In the genomic region with DNA sequence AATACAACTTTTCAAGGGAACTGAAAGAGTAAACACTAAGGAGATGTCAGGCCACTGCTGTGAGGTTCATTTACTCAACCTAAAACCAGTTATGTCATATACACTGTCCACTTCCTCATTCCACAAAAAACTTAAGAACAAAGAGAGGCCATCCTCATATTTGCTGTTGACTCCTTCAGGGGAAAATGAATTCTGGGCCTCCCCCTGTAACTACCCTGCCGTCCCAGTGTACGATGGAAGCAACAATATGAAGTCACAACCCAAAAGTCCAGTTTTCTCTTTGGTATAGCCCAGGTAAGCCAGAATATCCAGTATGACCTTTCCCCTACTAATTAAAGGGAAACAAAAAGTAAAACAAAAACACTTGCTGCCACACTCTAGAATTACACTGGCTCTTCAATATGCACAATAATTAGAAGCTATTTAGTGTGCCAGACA, we compare ENCODE assay signal across 8 cellular contexts. TPM values are rescaled to one million over a fixed set of nuclear protein-coding genes. Genes with fewer than 3 reads are reported as not detected.
DNase-seq lines count a peak whose midpoint lies in the region; ATAC-seq, FAIRE-seq and TF ChIP-seq lines count a peak whose summit lies in the region.

No MANE protein-coding gene starts in this region.

- H3K9me3 Mint-ChIP-seq in activated T-cell treated with anti-CD3 and anti-CD28 coated beads, Interleukin-2, amount 50 U/mL, for 4 hours: no peaks in the 10 kb centered on the region
- no peaks in the 10 kb centered on the region for H3K9me3 Mint-ChIP-seq in T-helper 2 cell treated with Interferon-gamma antibody and Interleukin-4, amounts not matched to agents 5 μg/mL and 100 μg/mL, for 36 hours
- no peaks in the 10 kb centered on the region for H3K9me3 Mint-ChIP-seq in CD4-positive, alpha-beta T cell

- H3K4me1 Mint-ChIP-seq in activated T-cell treated with anti-CD3 and anti-CD28 coated beads, Interleukin-2, amount 50 U/mL, for 4 hours (ENCODE audit: low read depth): peaks cover 13% of the 10 kb centered on the region
- H3K4me1 Mint-ChIP-seq in T-helper 2 cell treated with Interferon-gamma antibody and Interleukin-4, amounts not matched to agents 5 μg/mL and 100 μg/mL, for 36 hours (ENCODE audit: low read depth): peaks cover 26% of the 10 kb centered on the region
- H3K4me1 Mint-ChIP-seq in CD4-positive, alpha-beta T cell (ENCODE audit: low read depth): peaks cover 9% of the 10 kb centered on the region

- no peak for TF ChIP-seq CTCF in CD4-positive, alpha-beta T cell (IDR thresholded peaks at IDR 0.05)

- CTCF ChIA-PET in CD4-positive, alpha-beta T cell (lab: Charles Lee): interaction anchor here (1.5 kb wide), 1 partner anchor 26 kb away, joined by 3 read pairs; no protein-coding TSS in a partner anchor

- H3K4me3 Mint-ChIP-seq in activated T-cell treated with anti-CD3 and anti-CD28 coated beads, Interleukin-2, amount 50 U/mL, for 4 hours: peak overlapping the region; percentile 5
- peak overlapping the region; percentile 8 for H3K4me3 Mint-ChIP-seq in T-helper 2 cell treated with Interferon-gamma antibody and Interleukin-4, amounts not matched to agents 5 μg/mL and 100 μg/mL, for 36 hours
- no peak overlapping the region for H3K4me3 Mint-ChIP-seq in CD4-positive, alpha-beta T cell

- peak; percentile 36 for FAIRE-seq in islet of Langerhans (lab: Jason Lieb, UNC)

- H3K27ac ChIP-seq in CD4-positive, alpha-beta T cell (ENCODE audit: low read depth, low read length): no peak overlapping the region

- peak overlapping the region; percentile 23 for H3K27ac Mint-ChIP-seq in T-helper 2 cell treated with Interferon-gamma antibody and Interleukin-4, amounts not matched to agents 5 μg/mL and 100 μg/mL, for 36 hours
- H3K27ac Mint-ChIP-seq in CD4-positive, alpha-beta T cell: no peak overlapping the region

- no peaks in the 10 kb centered on the region for H3K9me3 ChIP-seq in CD4-positive, alpha-beta T cell (ENCODE audit: control insufficient read depth, low read length)

- DNase-seq in activated T-cell treated with anti-CD3 and anti-CD28 coated beads, Interleukin-2, amount 50 U/mL, for 4 hours: no peak
- DNase-seq in activated T-cell treated with anti-CD3 and anti-CD28 coated beads, Interleukin-2, amount 50 U/mL, for 1 hour: no peak
- no peak for DNase-seq in T-helper 2 cell treated with Interferon-gamma antibody and Interleukin-4, amounts not matched to agents 5 μg/mL and 100 μg/mL, for 36 hours (ENCODE audit: low spot score)
- no peak for DNase-seq in CD4-positive, alpha-beta T cell
- DNase-seq in anterior cingulate cortex (lab: John Stamatoyannopoulos, UW): no peak
- no peak for DNase-seq in activated CD4-positive, alpha-beta T cell treated with anti-CD3 and anti-CD28 coated beads, Interleukin-2, amount 50 U/mL, for 4 hours

- no peaks in the 10 kb centered on the region for H3K27me3 ChIP-seq in CD4-positive, alpha-beta T cell (ENCODE audit: control insufficient read depth, insufficient read depth, low read length)

- ATAC-seq in activated T-cell treated with anti-CD3 and anti-CD28 coated beads, Interleukin-2, amount 50 U/mL, for 4 hours: no peak
- peak; percentile 97 for ATAC-seq in HG03045 (IDR thresholded peaks at IDR 0.05; ENCODE audit: unreplicated experiment)
- ATAC-seq in CD4-positive, alpha-beta T cell (ENCODE audit: poor library complexity): no peak

- no peaks in the 10 kb centered on the region for H3K27me3 Mint-ChIP-seq in activated T-cell treated with anti-CD3 and anti-CD28 coated beads, Interleukin-2, amount 50 U/mL, for 4 hours (ENCODE audit: low read depth)
- no peaks in the 10 kb centered on the region for H3K27me3 Mint-ChIP-seq in T-helper 2 cell treated with Interferon-gamma antibody and Interleukin-4, amounts not matched to agents 5 μg/mL and 100 μg/mL, for 36 hours (ENCODE audit: low read depth)
- H3K27me3 Mint-ChIP-seq in CD4-positive, alpha-beta T cell: no peaks in the 10 kb centered on the region

- peaks cover 22% of the 10 kb centered on the region for H3K36me3 Mint-ChIP-seq in activated T-cell treated with anti-CD3 and anti-CD28 coated beads, Interleukin-2, amount 50 U/mL, for 4 hours (ENCODE audit: insufficient read depth)
- H3K36me3 Mint-ChIP-seq in T-helper 2 cell treated with Interferon-gamma antibody and Interleukin-4, amounts not matched to agents 5 μg/mL and 100 μg/mL, for 36 hours (ENCODE audit: low read depth): peaks cover 38% of the 10 kb centered on the region
- H3K36me3 Mint-ChIP-seq in CD4-positive, alpha-beta T cell (ENCODE audit: low read depth): peaks cover 59% of the 10 kb centered on the region

- POLR2A ChIA-PET in CD4-positive, alpha-beta T cell (lab: Charles Lee): no interaction called here

- intact Hi-C loops in CD4-positive, alpha-beta T cell (cut with DNase I, micrococcal nuclease): no loop called here

RNA-seq across cellular contexts. Expression of a gene that starts 16.2 kb away (rescaled TPM):
- 10 to 100 TPM; 10.2 to 12.5 (median 12.5) TPM for total RNA-seq in activated T-cell treated with anti-CD3 and anti-CD28 coated beads, Interleukin-2, amount 50 U/mL, for 4 hours
- total RNA-seq in CD4-positive, alpha-beta T cell: 1 to 10 TPM; 5.2 to 6.3 TPM
